Comparison of ENCODE assay signal across 8 cellular contexts in the genomic region with DNA sequence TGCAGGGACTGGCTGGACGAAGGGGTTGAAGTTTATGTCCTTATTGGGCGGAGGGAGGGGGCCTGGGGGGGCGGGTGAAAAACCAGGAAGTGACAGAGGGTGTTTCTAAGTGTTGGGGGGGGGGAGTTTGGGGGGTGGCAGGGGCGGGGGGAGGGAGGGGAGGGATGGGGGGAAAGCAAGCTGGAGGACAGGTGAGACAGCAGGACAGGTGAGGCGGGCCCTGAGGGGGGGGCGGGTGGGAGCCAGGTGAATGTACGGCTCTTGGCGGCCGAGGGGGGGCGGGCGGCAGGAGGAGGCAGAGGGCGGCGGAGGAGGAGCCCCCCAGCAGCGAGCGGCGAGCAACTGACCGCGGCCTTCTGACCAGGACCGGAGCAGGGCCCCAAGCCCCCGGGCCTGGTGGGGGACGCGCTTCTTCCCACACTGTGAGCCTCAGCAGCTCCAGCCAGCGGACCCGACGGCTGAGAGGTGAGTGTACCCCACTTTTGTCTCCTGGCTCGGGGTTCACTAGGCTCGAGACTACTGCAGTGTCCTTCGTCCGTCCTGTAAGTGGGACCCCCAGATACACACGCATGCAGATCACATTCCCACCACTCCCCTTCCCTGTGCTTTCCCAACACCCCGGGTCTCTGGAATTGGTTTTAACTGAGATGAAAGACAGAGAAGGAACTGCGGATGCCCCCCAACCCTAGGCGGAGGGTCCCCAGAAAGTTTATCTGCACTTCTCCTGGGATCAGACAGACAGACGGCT. TPM values are rescaled to one million over a fixed set of nuclear protein-coding genes. Genes with fewer than 3 reads are reported as not detected.
DNase-seq lines count a peak whose midpoint lies in the region; ATAC-seq, FAIRE-seq and TF ChIP-seq lines count a peak whose summit lies in the region.

A gene (plus strand): TSS at position 324 of the 748 bp plus-strand sequence. CDS start 11,859 bp downstream, outside the sequence.

- POLR2A ChIA-PET in K562 (lab: Yijun Ruan, JAX) = interaction anchor here (0.6 to 1.5 kb wide), 2 partner anchors 19 to 39 kb away, joined by 3 read pairs; no protein-coding TSS in a partner anchor

- in situ Hi-C loops in K562 (cut with MboI) = no loop called here

- intact Hi-C loops in K562 (cut with micrococcal nuclease) = loop anchor here (1.0 to 5.0 kb wide), 4 partner anchors 15 to 445 kb away; a partner anchor contains a TSS

- H3K4me1 ChIP-seq in K562 (replicated peaks in 1 of 2; ENCODE audit: control insufficient read depth in 2 of 2, insufficient read depth in 2 of 2, low read length in 2 of 2) (peaks cover 45 to 74% of the 10 kb centered on the region in 2 experiments), iPS-20b (ENCODE audit: insufficient read depth, low read length) (peaks cover 17% of the 10 kb centered on the region; the same call in 1 of the 2 replicates), skeletal muscle satellite cell (ENCODE audit: control insufficient read depth, insufficient read depth, low read length) (peaks cover 49% of the 10 kb centered on the region)

- no peaks in the 10 kb centered on the region for H3K9me1 ChIP-seq in K562 (ENCODE audit: control insufficient read depth, insufficient read depth, low read length)

- H3K27ac ChIP-seq in K562 (ENCODE audit: extremely low read depth, low read depth, low read length) (peak within 1 kb of the TSS; percentile 99), iPS-20b (ENCODE audit: low read length) (peak within 1 kb of the TSS; percentile 93)

- H3K9ac ChIP-seq in K562 (ENCODE audit: insufficient read depth in 1 of 2, low read depth in 2 of 2, low read length in 2 of 2) (peak within 1 kb of the TSS; percentile 99), iPS-20b (ENCODE audit: low read depth, low read length) (peak within 1 kb of the TSS; percentile 92), skeletal muscle satellite cell (ENCODE audit: low read depth, low read length) (peak within 1 kb of the TSS; percentile 85)

- TF ChIP-seq EP300 in K562 (IDR thresholded peaks at IDR 0.05; ENCODE audit: low read length) = no peak

- peak within 1 kb of the TSS; percentile 91 for H3K4me3 Mint-ChIP-seq in activated T-cell treated with anti-CD3 and anti-CD28 coated beads, Interleukin-2, amount 50 U/mL, for 4 hours

- H3K36me3 ChIP-seq in K562 (ENCODE audit: control insufficient read depth, insufficient read depth, low read length) = peaks cover 33% of the 10 kb centered on the region; the same call in 2 of the 3 replicates
- H3K36me3 ChIP-seq in iPS-20b (ENCODE audit: insufficient read depth, low read depth, low read length) = no peaks in the 10 kb centered on the region
- H3K36me3 ChIP-seq in skeletal muscle satellite cell (ENCODE audit: insufficient read depth, low read length) = peaks cover 15% of the 10 kb centered on the region

- CTCF ChIA-PET in K562 (lab: Yijun Ruan, JAX; ENCODE audit: low intra/inter-chr PET ratio) = no interaction called here

- no peaks in the 10 kb centered on the region for H3K27me3 ChIP-seq in K562 (ENCODE audit: control insufficient read depth in 2 of 2, insufficient read depth in 2 of 2, low read length in 2 of 2)
- no peaks in the 10 kb centered on the region for H3K27me3 ChIP-seq in iPS-20b (ENCODE audit: insufficient read depth, low read length)
- H3K27me3 ChIP-seq in skeletal muscle satellite cell (ENCODE audit: control insufficient read depth, insufficient read depth, low read length) = no peaks in the 10 kb centered on the region

- H3K4me3 ChIP-seq in K562 (peak within 1 kb of the TSS; percentile 97), iPS-20b (ENCODE audit: low read length) (peak within 1 kb of the TSS; percentile 96), skeletal muscle satellite cell (ENCODE audit: low read length) (peak within 1 kb of the TSS; percentile 90)

- H3K79me2 ChIP-seq in K562 (ENCODE audit: control insufficient read depth, insufficient read depth, low read length) = peaks cover 58% of the 10 kb centered on the region

- peak within 1 kb of the TSS; percentile 99 for H3K4me2 ChIP-seq in K562 (ENCODE audit: insufficient read depth, low read length)
- H3K4me2 ChIP-seq in skeletal muscle satellite cell (ENCODE audit: low read length) = peak within 1 kb of the TSS; percentile 95

- H3K9me3 Mint-ChIP-seq in activated T-cell treated with anti-CD3 and anti-CD28 coated beads, Interleukin-2, amount 50 U/mL, for 4 hours = no peaks in the 10 kb centered on the region

- H3K9me3 ChIP-seq in K562 (replicated peaks; ENCODE audit: control insufficient read depth, insufficient read depth, low read depth, low read length) = no peaks in the 10 kb centered on the region
- H3K9me3 ChIP-seq in iPS-20b (ENCODE audit: insufficient read depth, low read depth, low read length) = no peaks in the 10 kb centered on the region
- H3K9me3 ChIP-seq in skeletal muscle satellite cell (replicated peaks; ENCODE audit: low read length) = no peaks in the 10 kb centered on the region

- DNase-seq in activated T-cell treated with anti-CD3 and anti-CD28 coated beads, Interleukin-2, amount 50 U/mL, for 4 hours = no peak
- DNase-seq in activated T-cell treated with anti-CD3 and anti-CD28 coated beads, Interleukin-2, amount 50 U/mL, for 1 hour = no peak
- DNase-seq in NCI-H146 (lab: John Stamatoyannopoulos, UW) (peak; percentile 85), K562 (ENCODE audit: extremely low read depth in 1 of 4, low spot score in 3 of 4) (peak; percentile 48 to 79 (median 58)), cerebellar cortex (ENCODE audit: low spot score) (no peak), iPS-NIHi11 (ENCODE audit: low spot score) (no peak)

- FAIRE-seq in K562 (lab: Jason Lieb, UNC) = peak; percentile 32

- TF ChIP-seq CTCF in K562 (IDR thresholded peaks at IDR 0.05 in 2 of 3, conservative IDR thresholded peaks at IDR 0.05 in 1 of 3; ENCODE audit: insufficient read depth in 2 of 3, low read depth in 1 of 3, low read length in 3 of 3) = no peak

- no peak for TF ChIP-seq RAD21 in K562 (CRISPR knock-in tag; conservative IDR thresholded peaks at IDR 0.05 in 1 of 2, IDR thresholded peaks at IDR 0.05 in 1 of 2)

- H4K20me1 ChIP-seq in K562 (replicated peaks; ENCODE audit: control insufficient read depth, insufficient read depth, low read length) = peaks cover 3% of the 10 kb centered on the region; the same call in 1 of the 2 replicates

- BruUV-seq in K562 (replicated peaks; lab: Mats Ljungman, UMichigan) = no TSS peak

- peak within 1 kb of the TSS; percentile 95 for H2AFZ ChIP-seq in K562 (ENCODE audit: low read depth, low read length)

- H3K4me1 Mint-ChIP-seq in activated T-cell treated with anti-CD3 and anti-CD28 coated beads, Interleukin-2, amount 50 U/mL, for 4 hours (ENCODE audit: low read depth) = peaks cover 52% of the 10 kb centered on the region

- WGBS in K562 (ENCODE audit: insufficient coverage, low coverage, missing lambda C conversion rate) = 2% methylated on average over 12 of the region's 34 CpGs

- no peak for ATAC-seq in activated T-cell treated with anti-CD3 and anti-CD28 coated beads, Interleukin-2, amount 50 U/mL, for 4 hours
- ATAC-seq in K562 = peak; percentile 0; the same call in 1 of the 3 replicates

- no peaks in the 10 kb centered on the region for H3K27me3 Mint-ChIP-seq in activated T-cell treated with anti-CD3 and anti-CD28 coated beads, Interleukin-2, amount 50 U/mL, for 4 hours (ENCODE audit: low read depth)

- peak; percentile 10; the same call in 1 of the 2 replicates for TF ChIP-seq POLR2A in K562 (conservative IDR thresholded peaks at IDR 0.05)

- peaks cover 1% of the 10 kb centered on the region for H3K36me3 Mint-ChIP-seq in activated T-cell treated with anti-CD3 and anti-CD28 coated beads, Interleukin-2, amount 50 U/mL, for 4 hours (ENCODE audit: insufficient read depth)

TF ChIP-seq in K562, 482 proteins besides CTCF, POLR2A, EP300 and RAD21 (continues in another document):
- no peak for TF ChIP-seq RB1 (IDR thresholded peaks at IDR 0.05; ENCODE audit: low read depth)
- TF ChIP-seq ZNF24 (IDR thresholded peaks at IDR 0.05) = no peak
- TF ChIP-seq KAT7 (CRISPR knock-in tag; IDR thresholded peaks at IDR 0.05; ENCODE audit: borderline replicate concordance) = 0 out of 2 replicates have a peak, but pooled peaks have one; percentile 6
- TF ChIP-seq KLF16 (IDR thresholded peaks at IDR 0.05) = no peak
- TF ChIP-seq, protein P1, sequence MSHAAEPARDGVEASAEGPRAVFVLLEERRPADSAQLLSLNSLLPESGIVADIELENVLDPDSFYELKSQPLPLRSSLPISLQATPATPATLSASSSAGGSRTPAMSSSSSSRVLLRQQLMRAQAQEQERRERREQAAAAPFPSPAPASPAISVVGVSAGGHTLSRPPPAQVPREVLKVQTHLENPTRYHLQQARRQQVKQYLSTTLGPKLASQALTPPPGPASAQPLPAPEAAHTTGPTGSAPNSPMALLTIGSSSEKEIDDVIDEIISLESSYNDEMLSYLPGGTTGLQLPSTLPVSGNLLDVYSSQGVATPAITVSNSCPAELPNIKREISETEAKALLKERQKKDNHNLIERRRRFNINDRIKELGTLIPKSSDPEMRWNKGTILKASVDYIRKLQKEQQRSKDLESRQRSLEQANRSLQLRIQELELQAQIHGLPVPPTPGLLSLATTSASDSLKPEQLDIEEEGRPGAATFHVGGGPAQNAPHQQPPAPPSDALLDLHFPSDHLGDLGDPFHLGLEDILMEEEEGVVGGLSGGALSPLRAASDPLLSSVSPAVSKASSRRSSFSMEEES (CRISPR knock-in tag; IDR thresholded peaks at IDR 0.05) = no peak
- no peak for TF ChIP-seq CBFA2T3 (IDR thresholded peaks at IDR 0.05)

RNA-seq across cellular contexts. Expression of the gene that starts here (rescaled TPM):
- total RNA-seq in activated T-cell treated with anti-CD3 and anti-CD28 coated beads, Interleukin-2, amount 50 U/mL, for 4 hours = 10 to 100 TPM; 40.6 to 76.0 (median 52.2) TPM
- total RNA-seq in K562 (2011; cell fraction: chromatin; rRNA removed; ENCODE audit: low replicate concordance) = 24.5 and 77.3 TPM in 2 replicates
- total RNA-seq in K562 (2011; cell fraction: nucleolus; rRNA removed) = 49.9 and 53.4 TPM in 2 replicates
- total RNA-seq in K562 (2011; cell fraction: nucleoplasm; rRNA removed) = 27.5 and 32.6 TPM in 2 replicates
- total RNA-seq in K562 (2014; rRNA removed) (31.3 and 40.6 TPM in 2 replicates), K562 (2014; rRNA removed; fragmentation: Illumina TruSeq; extraction: Trizol) (6.7 and 6.9 TPM in 2 replicates), K562 (2015; rRNA removed; fragmentation: Illumina TruSeq; extraction: Trizol) (21.9 and 23.3 TPM in 2 replicates), K562 (2021) (46.5 and 48.2 TPM in 2 replicates)
- polyA plus RNA-seq in K562 (2011; rRNA removed) (15.2 and 22.8 TPM in 2 replicates), K562 (2014; fragmentation: Illumina TruSeq; extraction: Trizol) (13.5 and 25.7 TPM in 2 replicates), K562 (2014; fragmentation: Nextera tagmentation; extraction: Ambion mirVana) (under 1 TPM; 0.04 to 0.08 TPM), K562 (2014; rRNA removed) (23.2 and 28.7 TPM in 2 replicates)
- 27.8 and 66.6 TPM in 2 replicates for polyA plus RNA-seq in K562 (2011; cell fraction: cytosol; rRNA removed)
- polyA plus RNA-seq in K562 (2011; cell fraction: nucleus; rRNA removed) = 47.1 and 101 TPM in 2 replicates
- polyA plus RNA-seq in K562 (2012) = 26.0 and 38.2 TPM in 2 replicates
- polyA minus RNA-seq in K562 (2011; rRNA and poly(A)+ RNA removed) = 7.6 and 11.9 TPM in 2 replicates
- 23.4 and 28.6 TPM in 2 replicates for polyA minus RNA-seq in K562 (2011; cell fraction: cytosol; rRNA and poly(A)+ RNA removed)
- 19.5 and 20.4 TPM in 2 replicates for polyA minus RNA-seq in K562 (2011; cell fraction: nucleus; rRNA and poly(A)+ RNA removed)
- total RNA-seq in skeletal muscle satellite cell (2012; rRNA removed) = 13.9 and 18.1 TPM in 2 replicates

Comparison
In these comparisons a context has a peak if more than half of its experiments do, and no peak if none do; other contexts are left out.
1. DNase-seq: peak in NCI-H146 (single experiment) and K562 (4 of 4); none in activated T-cell treated with anti-CD3 and anti-CD28 coated beads, Interleukin-2, amount 50 U/mL, for 4 hours (single experiment), activated T-cell treated with anti-CD3 and anti-CD28 coated beads, Interleukin-2, amount 50 U/mL, for 1 hour (single experiment), cerebellar cortex (single experiment) and iPS-NIHi11 (single experiment).
2. Peak in every context shown above with its lines, with median percentiles within 50 percentile points of each other: H3K4me3 ChIP-seq and H3K9ac ChIP-seq.